ENCODE assay signal across 8 cellular contexts in the genomic region with DNA sequence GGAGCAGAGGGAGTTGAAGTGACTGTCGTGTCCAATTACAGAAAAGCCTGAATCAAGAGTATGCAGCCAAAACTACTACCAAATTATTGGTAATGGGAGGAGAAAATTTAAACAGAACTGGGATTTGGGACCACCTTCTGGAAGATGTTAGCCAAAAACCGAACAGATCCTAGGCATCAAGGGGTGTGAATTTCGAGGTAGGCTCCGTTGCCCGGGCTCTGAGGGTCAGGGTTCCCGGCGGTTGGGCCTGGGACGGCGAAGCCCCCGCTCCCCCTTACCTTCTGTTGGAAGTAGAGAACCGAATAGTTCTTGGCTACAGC. TPM values are rescaled to one million over a fixed set of nuclear protein-coding genes. Genes with fewer than 3 reads are reported as not detected.
A peak's percentile ranks its signal among the peaks of the same experiment; 100 is the strongest.
DNase-seq lines count a peak whose midpoint lies in the region; ATAC-seq and TF ChIP-seq lines count a peak whose summit lies in the region.

No MANE protein-coding gene starts in this region.

- H3K9me3 Mint-ChIP-seq in activated naive CD4-positive, alpha-beta T cell treated with anti-CD3 and anti-CD28 coated beads, Interleukin-2, amount 50 U/mL, for 72 hours: no peaks in the 10 kb centered on the region

- H3K9me3 ChIP-seq in tibial artery: no peaks in the 10 kb centered on the region

- TF ChIP-seq CTCF in AG04449 (IDR thresholded peaks at IDR 0.05; ENCODE audit: insufficient read depth, low read length, missing control alignments) (no peak), kidney epithelial cell (IDR thresholded peaks at IDR 0.05; ENCODE audit: insufficient read depth, low read length, poor library complexity, severe bottlenecking) (no peak), tibial artery (IDR thresholded peaks at IDR 0.05) (no peak)

- H3K4me1 ChIP-seq in tibial artery: peaks cover 0 to 23% (median 16%) of the 10 kb centered on the region in 4 donors

- H3K27me3 ChIP-seq in kidney epithelial cell (ENCODE audit: control insufficient read depth, insufficient read depth, low read length) (no peaks in the 10 kb centered on the region), tibial artery (no peaks in the 10 kb centered on the region)

- POLR2A ChIA-PET in AG04449 (lab: Yijun Ruan, JAX): interaction anchor here (0.9 to 2.1 kb wide), 3 partner anchors 10 to 260 kb away, joined by 4 to 18 read pairs (median 4); partner anchors contain the start of gene PCF11

- intact Hi-C loops in tibial artery (cut with DNase I; ENCODE audit: low total_unique reads): loop anchor here (10.0 kb wide), 4 partner anchors 165 to 385 kb away; partner anchors contain the start of genes ANKRD42, CCDC90B and PCF11

- DNase-seq in AG04449 (ENCODE audit: low read depth, low spot score) (no peak), kidney epithelial cell (ENCODE audit: low read depth) (no peak), tibial artery (no peak), medulla oblongata (ENCODE audit: extremely low spot score) (no peak)
- no peak for DNase-seq in activated naive CD4-positive, alpha-beta T cell treated with anti-CD3 and anti-CD28 coated beads, Interleukin-2, amount 50 U/mL, for 72 hours (ENCODE audit: low spot score in 2 of 2)
- DNase-seq in effector CD8-positive, alpha-beta T cell (lab: John Stamatoyannopoulos, UW): no peak

- CTCF ChIA-PET in AG04449 (lab: Yijun Ruan, JAX): interaction anchor here (0.9 to 7.3 kb wide), 11 partner anchors 9 to 916 kb away, joined by 3 to 74 read pairs (median 4); no protein-coding TSS in a partner anchor

- H3K4me3 ChIP-seq in AG04449 (ENCODE audit: low read depth, low read length) (peak overlapping the region; percentile 86), kidney epithelial cell (ENCODE audit: low read depth, low read length) (peak overlapping the region; percentile 61), tibial artery (peak overlapping the region; percentile 73 to 76)

- ATAC-seq in GM21528 (IDR thresholded peaks at IDR 0.05; ENCODE audit: low FRiP score, unreplicated experiment): peak; percentile 4
- ATAC-seq in activated naive CD4-positive, alpha-beta T cell treated with anti-CD3 and anti-CD28 coated beads, Interleukin-2, amount 50 U/mL, for 72 hours: no peak
- no peak for ATAC-seq in GM21360 (IDR thresholded peaks at IDR 0.05; ENCODE audit: unreplicated experiment)

- H3K27ac ChIP-seq in tibial artery: peak overlapping the region; percentile 93 to 94

- peak overlapping the region; percentile 98 to 99 for H3K27ac Mint-ChIP-seq in activated naive CD4-positive, alpha-beta T cell treated with anti-CD3 and anti-CD28 coated beads, Interleukin-2, amount 50 U/mL, for 72 hours

- H3K36me3 Mint-ChIP-seq in activated naive CD4-positive, alpha-beta T cell treated with anti-CD3 and anti-CD28 coated beads, Interleukin-2, amount 50 U/mL, for 72 hours: peaks cover 10 to 23% of the 10 kb centered on the region in 2 donors

- H3K36me3 ChIP-seq in kidney epithelial cell (ENCODE audit: control insufficient read depth, insufficient read depth, low read length): no peaks in the 10 kb centered on the region
- H3K36me3 ChIP-seq in tibial artery: no peaks in the 10 kb centered on the region

RNA-seq across cellular contexts. Expression of gene PRCP, which starts 0.3 kb away (rescaled TPM):
- total RNA-seq in activated naive CD4-positive, alpha-beta T cell treated with anti-CD3 and anti-CD28 coated beads, Interleukin-2, amount 50 U/mL, for 72 hours: 10 to 100 TPM; 27.8 to 30.0 TPM
- total RNA-seq in kidney epithelial cell: 23.7 and 29.7 TPM in 2 replicates

RNA-seq across cellular contexts. Expression of gene DDIAS, which starts 1.6 kb away (rescaled TPM):
- 10 to 100 TPM; 16.2 to 21.4 TPM for total RNA-seq in activated naive CD4-positive, alpha-beta T cell treated with anti-CD3 and anti-CD28 coated beads, Interleukin-2, amount 50 U/mL, for 72 hours
- total RNA-seq in kidney epithelial cell: 1.6 and 3.2 TPM in 2 replicates
